Comparison of ENCODE assay signal across 1 cellular context in genomic region chr22:37254867-37255233, GRCh38.
TF ChIP-seq lines count a peak whose summit lies in the region.

No MANE protein-coding gene starts in this region.

TF ChIP-seq in IMR-90, 13 proteins besides CTCF, POLR2A, EP300 and RAD21:
- no peak for TF ChIP-seq BHLHE40 (IDR thresholded peaks at IDR 0.05; ENCODE audit: low read depth, low read length)
- no peak for TF ChIP-seq FOS (IDR thresholded peaks at IDR 0.05; ENCODE audit: low read depth, low read length)
- TF ChIP-seq MAFK (IDR thresholded peaks at IDR 0.05; ENCODE audit: low read depth, low read length) = no peak
- no peak for TF ChIP-seq MAZ (IDR thresholded peaks at IDR 0.05; ENCODE audit: borderline replicate concordance, low read depth, low read length)
- no peak for TF ChIP-seq CEBPB (IDR thresholded peaks at IDR 0.05; ENCODE audit: low read depth, low read length)
- TF ChIP-seq MXI1 (IDR thresholded peaks at IDR 0.05; ENCODE audit: borderline replicate concordance, low read depth, low read length) = no peak
- no peak for TF ChIP-seq USF2 (IDR thresholded peaks at IDR 0.05; ENCODE audit: low read depth, low read length)
- TF ChIP-seq RCOR1 (IDR thresholded peaks at IDR 0.05; ENCODE audit: insufficient replicate concordance, low read length) = no peak
- TF ChIP-seq NFE2L2 (IDR thresholded peaks at IDR 0.05; ENCODE audit: low read depth, low read length) = no peak
- TF ChIP-seq, protein P1, sequence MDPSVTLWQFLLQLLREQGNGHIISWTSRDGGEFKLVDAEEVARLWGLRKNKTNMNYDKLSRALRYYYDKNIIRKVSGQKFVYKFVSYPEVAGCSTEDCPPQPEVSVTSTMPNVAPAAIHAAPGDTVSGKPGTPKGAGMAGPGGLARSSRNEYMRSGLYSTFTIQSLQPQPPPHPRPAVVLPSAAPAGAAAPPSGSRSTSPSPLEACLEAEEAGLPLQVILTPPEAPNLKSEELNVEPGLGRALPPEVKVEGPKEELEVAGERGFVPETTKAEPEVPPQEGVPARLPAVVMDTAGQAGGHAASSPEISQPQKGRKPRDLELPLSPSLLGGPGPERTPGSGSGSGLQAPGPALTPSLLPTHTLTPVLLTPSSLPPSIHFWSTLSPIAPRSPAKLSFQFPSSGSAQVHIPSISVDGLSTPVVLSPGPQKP (IDR thresholded peaks at IDR 0.05; ENCODE audit: borderline replicate concordance, low read depth, low read length) = no peak
- no peak for TF ChIP-seq SMC3 (IDR thresholded peaks at IDR 0.05; ENCODE audit: low read depth, low read length)
- no peak for TF ChIP-seq CHD1 (IDR thresholded peaks at IDR 0.05; ENCODE audit: low read depth, low read length)
- no peak for TF ChIP-seq RFX5 (IDR thresholded peaks at IDR 0.05; ENCODE audit: low read depth, low read length)
